In genomic region chr1:19385236-19385635, GRCh38 we compare ENCODE assay signal across 15 cellular contexts.
DNase-seq lines count a peak whose midpoint lies in the region; ATAC-seq and TF ChIP-seq lines count a peak whose summit lies in the region.
"Had no signal": no experiment of that assay in that cellular context is flagged by ENCODE, and none has a peak within 500 bp of the region (broad histone marks: within the 10 kb centered on the region; RNA-seq: fewer than 3 reads in every experiment).

No MANE protein-coding gene starts in this region.

- H3K36me3 ChIP-seq in breast epithelium (no peaks in the 10 kb centered on the region), mammary epithelial cell (ENCODE audit: insufficient read depth, low read length) (peaks cover 12% of the 10 kb centered on the region), gastroesophageal sphincter (peaks cover 0 to 48% of the 10 kb centered on the region in 2 donors), prostate gland (no peaks in the 10 kb centered on the region), aorta (ENCODE audit: control insufficient read depth in 1 of 2, insufficient read depth in 2 of 2, low read length in 1 of 2) (no peaks in the 10 kb centered on the region)

- H3K27me3 ChIP-seq in breast epithelium (no peaks in the 10 kb centered on the region), mammary epithelial cell (ENCODE audit: insufficient read depth, low read length) (no peaks in the 10 kb centered on the region), gastroesophageal sphincter (no peaks in the 10 kb centered on the region), prostate gland (replicated peaks; ENCODE audit: insufficient read depth) (no peaks in the 10 kb centered on the region), aorta (ENCODE audit: control insufficient read depth in 1 of 2, insufficient read depth in 2 of 2, low read length in 1 of 2) (no peaks in the 10 kb centered on the region)

- H3K4me1 ChIP-seq in breast epithelium: peaks cover 3 to 22% of the 10 kb centered on the region in 2 donors
- peaks cover 11% of the 10 kb centered on the region for H3K4me1 ChIP-seq in mammary epithelial cell (ENCODE audit: insufficient read depth, low read length)
- peaks cover 2 to 74% (median 34%) of the 10 kb centered on the region in 3 donors for H3K4me1 ChIP-seq in gastroesophageal sphincter
- peaks cover 20% of the 10 kb centered on the region for H3K4me1 ChIP-seq in prostate gland (replicated peaks)
- peaks cover 2 to 9% of the 10 kb centered on the region in 2 donors for H3K4me1 ChIP-seq in aorta (ENCODE audit: control insufficient read depth in 1 of 2, insufficient read depth in 2 of 2, low read length in 2 of 2)

- CTCF ChIA-PET in mammary epithelial cell (lab: Charles Lee; ENCODE audit: low non-redundant PET): no interaction called here

- intact Hi-C loops in breast epithelium (cut with DNase I; ENCODE audit: low total_unique reads) (loop anchor here (2.0 kb wide), 1 partner anchor 40 kb away; no protein-coding TSS in a partner anchor), mammary epithelial cell (cut with micrococcal nuclease) (no loop called here), prostate gland (cut with DNase I) (loop anchor here (5.0 kb wide), 1 partner anchor 112 kb away; no protein-coding TSS in a partner anchor), aorta (cut with DNase I) (loop anchor here in 1 of 2 donors (5.0 to 10.0 kb wide), 2 partner anchors 210 to 267 kb away; a partner anchor contains a TSS), posterior vena cava (cut with DNase I) (no loop called here)

- no peaks in the 10 kb centered on the region for H4K20me1 ChIP-seq in mammary epithelial cell (ENCODE audit: insufficient read depth, low read length)

- 87% methylated on average over 9 of the region's 9 CpGs for WGBS in mammary epithelial cell (ENCODE audit: low coverage, missing lambda C conversion rate)
- WGBS in gastroesophageal sphincter (ENCODE audit: low coverage in 1 of 2), 2 donors: 74 to 81% methylated on average over 8 to 9 of the region's 9 CpGs
- 76% methylated on average over 9 of the region's 9 CpGs for WGBS in prostate gland
- 64 to 86% methylated on average over 9 of the region's 9 CpGs for WGBS in aorta, 2 donors

- TF ChIP-seq CTCF in breast epithelium (IDR thresholded peaks at IDR 0.05): no peak
- no peak for TF ChIP-seq CTCF in mammary epithelial cell (conservative IDR thresholded peaks at IDR 0.05 in 1 of 2, IDR thresholded peaks at IDR 0.05 in 1 of 2; ENCODE audit: extremely low read depth in 1 of 2, insufficient read depth in 1 of 2, low read depth in 1 of 2, low read length in 2 of 2)
- TF ChIP-seq CTCF in gastroesophageal sphincter (IDR thresholded peaks at IDR 0.05): no peak
- no peak for TF ChIP-seq CTCF in prostate gland (IDR thresholded peaks at IDR 0.05)

- H2AFZ ChIP-seq in mammary epithelial cell (ENCODE audit: low read depth, low read length): no peak overlapping the region

- peak overlapping the region; percentile 59 to 62 for H3K27ac ChIP-seq in breast epithelium
- no peak overlapping the region for H3K27ac ChIP-seq in mammary epithelial cell (ENCODE audit: insufficient read depth, low read depth, low read length)
- H3K27ac ChIP-seq in gastroesophageal sphincter: peak overlapping the region in 3 of 4 donors; percentile 77 to 93 (median 87)
- peak overlapping the region; percentile 53 to 80 for H3K27ac ChIP-seq in prostate gland
- peak overlapping the region; percentile 37 to 82 for H3K27ac ChIP-seq in aorta (ENCODE audit: low read depth in 1 of 2, low read length in 2 of 2)

- TF ChIP-seq POLR2A in breast epithelium (IDR thresholded peaks at IDR 0.05): no peak
- no peak for TF ChIP-seq POLR2A in gastroesophageal sphincter (IDR thresholded peaks at IDR 0.05)
- no peak for TF ChIP-seq POLR2A in prostate gland (IDR thresholded peaks at IDR 0.05)

- in situ Hi-C loops in mammary epithelial cell (cut with MboI; ENCODE audit: low sequenced_read_pairs in 2 of 2): loop anchor here in 1 of 2 donors (10.0 kb wide), 1 partner anchor 210 kb away; a partner anchor contains a TSS

- no peaks in the 10 kb centered on the region for H3K9me3 ChIP-seq in breast epithelium
- no peaks in the 10 kb centered on the region for H3K9me3 ChIP-seq in mammary epithelial cell (replicated peaks; ENCODE audit: insufficient read depth, low read length)
- no peaks in the 10 kb centered on the region for H3K9me3 ChIP-seq in gastroesophageal sphincter
- H3K9me3 ChIP-seq in prostate gland: no peaks in the 10 kb centered on the region
- H3K9me3 ChIP-seq in aorta (ENCODE audit: control insufficient read depth, low read length): no peaks in the 10 kb centered on the region

- H3K9ac ChIP-seq in mammary epithelial cell (ENCODE audit: insufficient read depth, low read length): no peak overlapping the region

- TF ChIP-seq EP300 in gastroesophageal sphincter (IDR thresholded peaks at IDR 0.05): no peak

- peaks cover 79% of the 10 kb centered on the region for H3K79me2 ChIP-seq in mammary epithelial cell (ENCODE audit: insufficient read depth, low read length)

- H3K4me2 ChIP-seq in mammary epithelial cell (ENCODE audit: insufficient read depth, low read depth, low read length): no peak overlapping the region

- DNase-seq in breast epithelium (ENCODE audit: low spot score in 2 of 2) (no peak), mammary epithelial cell (no peak), prostate gland (ENCODE audit: low spot score) (no peak), aorta (no peak), amygdala (lab: John Stamatoyannopoulos, UW) (no peak), posterior vena cava (ENCODE audit: low spot score) (no peak)
- DNase-seq: activated CD4-positive, alpha-beta T cell treated with anti-CD3 and anti-CD28 coated beads, Interleukin-2, amount 50 U/mL, for 1 hour; activated effector memory CD4-positive, alpha-beta T cell treated with anti-CD3 and anti-CD28 coated beads, Interleukin-2, amount 50 U/mL, for 16 hours; DMS153; NCI-H1417; NCI-H510A treated with DMSO at 0.1 percent for 48 hours; retina; SW 1271 had no signal

- dilution Hi-C loops in mammary epithelial cell (cut with HindIII; ENCODE audit: low sequenced_read_pairs): no loop called here

- no TSS peak for BruUV-seq in mammary epithelial cell (replicated peaks; lab: Mats Ljungman, UMichigan)

- no peak overlapping the region for H3K4me3 ChIP-seq in breast epithelium
- H3K4me3 ChIP-seq in mammary epithelial cell (replicated peaks in 1 of 3; ENCODE audit: insufficient read depth in 1 of 3, low read depth in 2 of 3, low read length in 3 of 3): no peak overlapping the region
- H3K4me3 ChIP-seq in gastroesophageal sphincter: no peak overlapping the region
- no peak overlapping the region for H3K4me3 ChIP-seq in prostate gland
- no peak overlapping the region for H3K4me3 ChIP-seq in aorta (ENCODE audit: low read length in 2 of 2)

- ATAC-seq in gastroesophageal sphincter: no peak
- ATAC-seq in aorta (ENCODE audit: low FRiP score): no peak
- no peak for ATAC-seq in HG03196 (IDR thresholded peaks at IDR 0.05; ENCODE audit: unreplicated experiment)

Comparison
In these comparisons a context has a peak if more than half of its experiments do, and no peak if none do; other contexts are left out.
1. intact Hi-C loops: an anchor here in breast epithelium (2.0 kb wide) and prostate gland (5.0 kb wide); none called in mammary epithelial cell and posterior vena cava.